Comparison of ENCODE assay signal across 9 cellular contexts in the genomic region with DNA sequence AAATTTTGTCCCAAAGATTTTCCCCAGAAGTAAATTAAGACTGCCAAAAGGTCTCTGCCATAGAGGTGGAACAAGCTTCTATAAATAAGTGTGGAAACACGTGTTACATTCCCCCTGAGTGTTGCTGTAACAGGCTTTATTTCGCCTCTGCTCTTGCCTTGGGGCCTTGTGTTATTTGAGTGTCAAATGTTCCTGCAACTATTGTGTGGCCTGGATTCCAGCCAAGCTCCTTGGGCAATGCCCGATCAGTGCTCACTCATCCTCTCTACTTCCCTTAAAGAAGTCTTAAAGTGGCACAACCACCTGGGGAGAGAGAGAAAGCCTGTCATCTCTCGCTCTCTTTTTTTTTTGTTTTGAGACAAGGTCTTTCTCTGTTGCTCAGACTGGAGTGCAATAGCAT.
DNase-seq lines count a peak whose midpoint lies in the region; ATAC-seq, FAIRE-seq and TF ChIP-seq lines count a peak whose summit lies in the region.
"Had no signal": no experiment of that assay in that cellular context is flagged by ENCODE, and none has a peak within 500 bp of the region (broad histone marks: within the 10 kb centered on the region; RNA-seq: fewer than 3 reads in every experiment).

No MANE protein-coding gene starts in this region.

- no peak overlapping the region for H3K4me3 Mint-ChIP-seq in nephron progenitor cell

- H3K79me2 ChIP-seq in endothelial cell of umbilical vein (ENCODE audit: control insufficient read depth, insufficient read depth, low read length) = no peaks in the 10 kb centered on the region

- peak overlapping the region; percentile 68 for H3K27ac Mint-ChIP-seq in nephron progenitor cell

- no peak for ATAC-seq in HG02798 (IDR thresholded peaks at IDR 0.05; ENCODE audit: poor library complexity, unreplicated experiment)

- H3K9me3 Mint-ChIP-seq in nephron progenitor cell = peaks cover 43% of the 10 kb centered on the region

- CTCF ChIA-PET in HEK293 (lab: Yijun Ruan, JAX) (no interaction called here), endothelial cell of umbilical vein (lab: Charles Lee) (interaction anchor here (0.6 to 1.8 kb wide), 5 partner anchors 8 to 499 kb away, joined by 3 to 6 read pairs (median 3); no protein-coding TSS in a partner anchor)

- peak; percentile 44 for DNase-seq in NCI-H748 (lab: John Stamatoyannopoulos, UW; ENCODE audit: unreplicated experiment)
- peak; percentile 73 for DNase-seq in endothelial cell of umbilical vein (ENCODE audit: low read depth, low spot score)
- DNase-seq in nephron progenitor cell = no peak
- no peak for DNase-seq in SK-N-DZ (ENCODE audit: low spot score)
- no peak for DNase-seq in cerebellum (ENCODE audit: low spot score)
- no peak for DNase-seq in NCI-H82 treated with DMSO at 0.1 percent for 48 hours (lab: John Stamatoyannopoulos, UW; ENCODE audit: unreplicated experiment)

- dilution Hi-C loops in endothelial cell of umbilical vein (cut with MboI; ENCODE audit: extremely low pct_ligation_motif_present, low sequenced_read_pairs) = no loop called here

- H3K4me1 ChIP-seq in HEK293 (ENCODE audit: control insufficient read depth, insufficient read depth, low read length) (0 out of 2 replicates have a peak, but pooled peaks cover 3% of the 10 kb centered on the region), endothelial cell of umbilical vein (ENCODE audit: control insufficient read depth, extremely low read depth, insufficient read depth, low read length) (peaks cover 19% of the 10 kb centered on the region)
- H3K4me1 ChIP-seq: uterus had no signal

- no TSS peak for BruUV-seq in endothelial cell of umbilical vein (replicated peaks; lab: Mats Ljungman, UMichigan)

- H3K36me3 ChIP-seq in HEK293 (ENCODE audit: control insufficient read depth in 2 of 2, insufficient read depth in 1 of 2, low read length in 2 of 2) = no peaks in the 10 kb centered on the region
- H3K36me3 ChIP-seq in endothelial cell of umbilical vein (ENCODE audit: control insufficient read depth in 2 of 2, extremely low read depth in 1 of 2, insufficient read depth in 2 of 2, low read length in 2 of 2) = no peaks in the 10 kb centered on the region
- H3K36me3 ChIP-seq: uterus had no signal

- no peaks in the 10 kb centered on the region for H3K27me3 ChIP-seq in endothelial cell of umbilical vein (ENCODE audit: control insufficient read depth in 2 of 2, insufficient read depth in 2 of 2, low read length in 2 of 2)
- H3K27me3 ChIP-seq: uterus had no signal

- no peaks in the 10 kb centered on the region for H3K9me1 ChIP-seq in endothelial cell of umbilical vein (replicated peaks; ENCODE audit: control insufficient read depth, extremely low read depth, insufficient read depth, low read length)

- peaks cover 6% of the 10 kb centered on the region for H3K4me1 Mint-ChIP-seq in nephron progenitor cell

- H3K4me3 ChIP-seq in HEK293 (ENCODE audit: low read depth, low read length) (no peak overlapping the region), endothelial cell of umbilical vein (replicated peaks in 1 of 3; ENCODE audit: insufficient read depth in 1 of 3, low read depth in 1 of 3, low read length in 3 of 3) (no peak overlapping the region)
- H3K4me3 ChIP-seq: uterus had no signal

- no peak for FAIRE-seq in endothelial cell of umbilical vein (lab: Jason Lieb, UNC)

- POLR2A ChIA-PET in HEK293 (lab: Yijun Ruan, JAX) (no interaction called here), endothelial cell of umbilical vein (lab: Charles Lee) (no interaction called here)

- H3K4me2 ChIP-seq in endothelial cell of umbilical vein (ENCODE audit: insufficient read depth, low read length) = peak overlapping the region; percentile 29

- H3K27ac ChIP-seq in HEK293 (ENCODE audit: extremely low read depth, low read depth, low read length) = no peak overlapping the region
- no peak overlapping the region for H3K27ac ChIP-seq in endothelial cell of umbilical vein (ENCODE audit: insufficient read depth, low read depth, low read length)

- no peaks in the 10 kb centered on the region for H3K9me3 ChIP-seq in HEK293 (ENCODE audit: control insufficient read depth, insufficient read depth, low read depth, low read length)
- H3K9me3 ChIP-seq in endothelial cell of umbilical vein (replicated peaks; ENCODE audit: control insufficient read depth, insufficient read depth, low read length) = no peaks in the 10 kb centered on the region
- H3K9me3 ChIP-seq: uterus had no signal

- TF ChIP-seq CTCF in HEK293 (tag by site-specific recombination; IDR thresholded peaks at IDR 0.05) (no peak), endothelial cell of umbilical vein (IDR thresholded peaks at IDR 0.05; ENCODE audit: extremely low read depth in 1 of 2, insufficient read depth in 1 of 2, low read depth in 1 of 2, low read length in 2 of 2) (no peak), nephron progenitor cell (IDR thresholded peaks at IDR 0.05) (no peak)

- no peak for TF ChIP-seq POLR2A in endothelial cell of umbilical vein (IDR thresholded peaks at IDR 0.05; ENCODE audit: low read depth, low read length)

- H3K9ac ChIP-seq in endothelial cell of umbilical vein (replicated peaks; ENCODE audit: extremely low read depth, insufficient read depth, low read length) = no peak overlapping the region

- peaks cover 12% of the 10 kb centered on the region for H3K36me3 Mint-ChIP-seq in nephron progenitor cell (ENCODE audit: low read depth)

- peaks cover 3% of the 10 kb centered on the region for H3K27me3 Mint-ChIP-seq in nephron progenitor cell (ENCODE audit: low read depth, poor library complexity)

- intact Hi-C loops in endothelial cell of umbilical vein (cut with micrococcal nuclease) = no loop called here

- H4K20me1 ChIP-seq in endothelial cell of umbilical vein (replicated peaks; ENCODE audit: control insufficient read depth, extremely low read depth, insufficient read depth, low read length) = no peaks in the 10 kb centered on the region

- H2AFZ ChIP-seq in endothelial cell of umbilical vein (ENCODE audit: low read depth, low read length) = no peak overlapping the region

TF ChIP-seq in HEK293, 187 proteins besides CTCF, POLR2A, EP300 and RAD21 (continues in another document):
- TF ChIP-seq, protein P1, sequence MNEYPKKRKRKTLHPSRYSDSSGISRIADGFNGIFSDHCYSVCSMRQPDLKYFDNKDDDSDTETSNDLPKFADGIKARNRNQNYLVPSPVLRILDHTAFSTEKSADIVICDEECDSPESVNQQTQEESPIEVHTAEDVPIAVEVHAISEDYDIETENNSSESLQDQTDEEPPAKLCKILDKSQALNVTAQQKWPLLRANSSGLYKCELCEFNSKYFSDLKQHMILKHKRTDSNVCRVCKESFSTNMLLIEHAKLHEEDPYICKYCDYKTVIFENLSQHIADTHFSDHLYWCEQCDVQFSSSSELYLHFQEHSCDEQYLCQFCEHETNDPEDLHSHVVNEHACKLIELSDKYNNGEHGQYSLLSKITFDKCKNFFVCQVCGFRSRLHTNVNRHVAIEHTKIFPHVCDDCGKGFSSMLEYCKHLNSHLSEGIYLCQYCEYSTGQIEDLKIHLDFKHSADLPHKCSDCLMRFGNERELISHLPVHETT (tag by site-specific recombination; IDR thresholded peaks at IDR 0.05) = no peak
- TF ChIP-seq, protein P2, sequence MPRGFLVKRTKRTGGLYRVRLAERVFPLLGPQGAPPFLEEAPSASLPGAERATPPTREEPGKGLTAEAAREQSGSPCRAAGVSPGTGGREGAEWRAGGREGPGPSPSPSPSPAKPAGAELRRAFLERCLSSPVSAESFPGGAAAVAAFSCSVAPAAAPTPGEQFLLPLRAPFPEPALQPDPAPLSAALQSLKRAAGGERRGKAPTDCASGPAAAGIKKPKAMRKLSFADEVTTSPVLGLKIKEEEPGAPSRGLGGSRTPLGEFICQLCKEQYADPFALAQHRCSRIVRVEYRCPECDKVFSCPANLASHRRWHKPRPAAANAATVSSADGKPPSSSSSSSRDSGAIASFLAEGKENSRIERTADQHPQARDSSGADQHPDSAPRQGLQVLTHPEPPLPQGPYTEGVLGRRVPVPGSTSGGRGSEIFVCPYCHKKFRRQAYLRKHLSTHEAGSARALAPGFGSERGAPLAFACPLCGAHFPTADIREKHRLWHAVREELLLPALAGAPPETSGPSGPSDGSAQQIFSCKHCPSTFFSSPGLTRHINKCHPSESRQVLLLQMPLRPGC (tag by site-specific recombination; IDR thresholded peaks at IDR 0.05) = no peak
- TF ChIP-seq ZNF654 (tag by site-specific recombination; IDR thresholded peaks at IDR 0.05; ENCODE audit: low read depth) (no peak), ZNF266 (tag by site-specific recombination; IDR thresholded peaks at IDR 0.05; ENCODE audit: low read depth) (no peak)

TF ChIP-seq in endothelial cell of umbilical vein, 7 proteins besides CTCF, POLR2A, EP300 and RAD21:
- TF ChIP-seq JUN (IDR thresholded peaks at IDR 0.05; ENCODE audit: borderline replicate concordance, insufficient read depth, insufficient read length, low read depth) = no peak
- TF ChIP-seq, protein P3, sequence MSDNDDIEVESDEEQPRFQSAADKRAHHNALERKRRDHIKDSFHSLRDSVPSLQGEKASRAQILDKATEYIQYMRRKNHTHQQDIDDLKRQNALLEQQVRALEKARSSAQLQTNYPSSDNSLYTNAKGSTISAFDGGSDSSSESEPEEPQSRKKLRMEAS (IDR thresholded peaks at IDR 0.05; ENCODE audit: insufficient read depth, insufficient read length) = peak; percentile 46

Comparison
In these comparisons a context has a peak if more than half of its experiments do, and no peak if none do; other contexts are left out.
1. DNase-seq: peak in NCI-H748 (single experiment) and endothelial cell of umbilical vein (single experiment); none in nephron progenitor cell (single experiment), SK-N-DZ (single experiment), cerebellum (single experiment) and NCI-H82 treated with DMSO at 0.1 percent for 48 hours (single experiment).